Comparison of ENCODE assay signal across 7 cellular contexts in genomic region chr22:36775966-36776669, GRCh38. TPM values are rescaled to one million over a fixed set of nuclear protein-coding genes. Genes with fewer than 3 reads are reported as not detected.
DNase-seq lines count a peak whose midpoint lies in the region; ATAC-seq, FAIRE-seq and TF ChIP-seq lines count a peak whose summit lies in the region.

IFT27 (minus strand) TSS chr22:36776119; CDS start chr22:36775707, 412 bp downstream.

- no peaks in the 10 kb centered on the region for H3K36me3 ChIP-seq in body of pancreas (replicated peaks in 1 of 2; ENCODE audit: insufficient read depth in 1 of 2, low read depth in 2 of 2)

- FAIRE-seq in TTC549 (lab: Jason Lieb, UNC) = peak; percentile 99

- WGBS in body of pancreas, 2 donors = 0% methylated on average over 26 to 43 of the region's 43 CpGs

- no peaks in the 10 kb centered on the region for H3K9me3 ChIP-seq in body of pancreas

- TF ChIP-seq POLR2A in body of pancreas (IDR thresholded peaks at IDR 0.05) = peak in 2 of 3 donors; percentile 61 to 70

- H3K4me1 ChIP-seq in body of pancreas = peaks cover 14% of the 10 kb centered on the region

- ATAC-seq in GM18517 (IDR thresholded peaks at IDR 0.05; ENCODE audit: unreplicated experiment) = peak; percentile 90
- ATAC-seq in HG03039 (IDR thresholded peaks at IDR 0.05; ENCODE audit: unreplicated experiment) = peak; percentile 85
- ATAC-seq in body of pancreas = peak; percentile 96
- ATAC-seq in sciatic nerve = peak; percentile 99

- TF ChIP-seq CTCF in body of pancreas (IDR thresholded peaks at IDR 0.05) = no peak

- DNase-seq in NCI-H2107 treated with DMSO at 0.1 percent for 48 hours (lab: John Stamatoyannopoulos, UW; ENCODE audit: unreplicated experiment) (peak; percentile 98), body of pancreas (peak; percentile 99 to 100 (median 100)), iPS DF 19.7 (ENCODE audit: low read depth, low spot score) (peak; percentile 100), sciatic nerve (ENCODE audit: low spot score) (peak; percentile 98)

- intact Hi-C loops in body of pancreas (cut with DNase I) = no loop called here
- intact Hi-C loops in sciatic nerve (cut with DNase I) = no loop called here

- H3K27ac ChIP-seq in body of pancreas = peak within 1 kb of the TSS; percentile 49 to 75 (median 62)

- H3K4me3 ChIP-seq in body of pancreas = peak within 1 kb of the TSS; percentile 67 to 95

- no peaks in the 10 kb centered on the region for H3K27me3 ChIP-seq in body of pancreas

RNA-seq across cellular contexts. Expression of gene IFT27, which starts in this region (rescaled TPM):
- total RNA-seq in body of pancreas (10 to 100 TPM in 1 of 2 donors, 1 to 10 TPM in 1; 7.6 to 15.8 TPM), sciatic nerve (23.9 TPM)

Comparison
In these comparisons a context has a peak if more than half of its experiments do, and no peak if none do; other contexts are left out.
1. Peak in every context shown above with its lines: DNase-seq, ATAC-seq, H3K4me3 ChIP-seq and H3K27ac ChIP-seq.